ENCODE assay signal across 2 cellular contexts in genomic region chr5:76351176-76351575, GRCh38.
TF ChIP-seq lines count a peak whose summit lies in the region.

No MANE protein-coding gene starts in this region.

TF ChIP-seq in GM12878, 131 proteins besides CTCF, POLR2A, EP300 and RAD21 (continued from another document):
- TF ChIP-seq E4F1 (IDR thresholded peaks at IDR 0.05; ENCODE audit: borderline replicate concordance, partially characterized antibody) (no peak), SMC3 (IDR thresholded peaks at IDR 0.05; ENCODE audit: borderline replicate concordance, low read length) (no peak), SRF (IDR thresholded peaks at IDR 0.05; ENCODE audit: low read depth in 2 of 2, low read length in 2 of 2) (no peak), PKNOX1 (IDR thresholded peaks at IDR 0.05) (no peak), IRF4 (IDR thresholded peaks at IDR 0.05; ENCODE audit: low read depth, low read length) (no peak), STAT1 (conservative IDR thresholded peaks at IDR 0.05) (no peak), HSF1 (IDR thresholded peaks at IDR 0.05; ENCODE audit: low read depth, low read length) (no peak), MTA3 (IDR thresholded peaks at IDR 0.05; ENCODE audit: borderline replicate concordance, low read length) (no peak), ZNF592 (IDR thresholded peaks at IDR 0.05) (no peak)

TF ChIP-seq in GM23338, 12 proteins besides CTCF, POLR2A, EP300 and RAD21 (continued from another document):
- TF ChIP-seq ZNF462 (CRISPR knock-in tag; IDR thresholded peaks at IDR 0.05) (no peak), POLR2AphosphoS5 (IDR thresholded peaks at IDR 0.05; ENCODE audit: low read depth) (no peak), ETS1 (IDR thresholded peaks at IDR 0.05) (no peak), JUNB (IDR thresholded peaks at IDR 0.05; ENCODE audit: unreplicated experiment) (no peak), REST (IDR thresholded peaks at IDR 0.05; ENCODE audit: unreplicated experiment) (no peak), STAT1 (IDR thresholded peaks at IDR 0.05; ENCODE audit: unreplicated experiment) (no peak), EZH2 (IDR thresholded peaks at IDR 0.05; ENCODE audit: low read depth, unreplicated experiment) (no peak), CREB1 (CRISPR knock-in tag; IDR thresholded peaks at IDR 0.05; ENCODE audit: low read depth) (no peak), ZNF114 (CRISPR knock-in tag; IDR thresholded peaks at IDR 0.05) (no peak)
